In the genomic region with DNA sequence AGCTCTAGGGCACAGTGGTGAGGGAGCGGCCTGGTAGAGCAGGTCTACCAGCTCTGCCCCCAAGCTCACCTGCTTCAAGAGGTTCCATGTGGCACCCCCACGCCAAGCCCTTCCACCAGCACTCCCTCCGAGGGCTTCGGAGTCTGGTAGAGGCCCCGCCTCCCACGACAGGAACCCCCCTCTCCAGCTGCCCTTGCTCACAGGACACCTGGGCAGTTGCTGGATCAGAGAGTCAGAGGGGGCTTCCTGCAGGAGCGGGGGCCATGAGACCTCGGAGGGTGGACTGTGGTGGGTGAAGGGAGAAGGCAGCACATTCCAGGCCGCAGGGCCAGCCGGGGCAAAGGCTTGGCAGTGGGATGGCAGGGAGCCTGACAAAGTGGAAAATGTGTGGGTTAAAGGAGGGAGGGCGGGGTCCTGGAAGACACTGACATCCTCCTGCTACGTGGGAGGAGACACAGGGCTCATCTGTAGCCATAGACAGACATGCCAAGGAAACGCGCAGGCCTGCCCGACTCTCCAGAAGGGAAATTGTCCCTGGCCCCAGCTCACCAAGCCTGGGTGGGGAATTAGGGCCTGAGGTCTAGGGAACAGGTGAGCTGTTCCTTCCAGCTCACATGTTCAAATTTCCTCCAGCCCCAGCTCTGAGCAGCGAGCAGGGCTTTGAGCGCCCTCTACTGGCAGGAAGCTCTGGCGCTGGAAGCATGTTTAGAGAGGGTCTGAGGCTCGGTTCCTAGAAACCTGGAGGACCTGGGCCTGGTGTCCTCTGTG, we compare ENCODE assay signal across 8 cellular contexts.
A peak's percentile ranks its signal among the peaks of the same experiment; 100 is the strongest.
DNase-seq lines count a peak whose midpoint lies in the region; ATAC-seq, FAIRE-seq and TF ChIP-seq lines count a peak whose summit lies in the region.

No MANE protein-coding gene starts in this region.

- no peaks in the 10 kb centered on the region for H3K9me3 Mint-ChIP-seq in astrocyte (ENCODE audit: unreplicated experiment)

- H2AFZ ChIP-seq in astrocyte (ENCODE audit: low read depth, low read length) (no peak overlapping the region), hepatocyte (no peak overlapping the region), smooth muscle cell (ENCODE audit: low read depth) (no peak overlapping the region)

- 53% methylated on average over 19 of the region's 19 CpGs for WGBS in hepatocyte (ENCODE audit: low lambda C conversion rate, missing lambda C conversion rate)
- 53% methylated on average over 19 of the region's 19 CpGs for WGBS in smooth muscle cell (ENCODE audit: low lambda C conversion rate)

- H3K4me1 ChIP-seq in astrocyte (ENCODE audit: insufficient read depth, low read length) (no peaks in the 10 kb centered on the region), hepatocyte (ENCODE audit: insufficient read depth) (no peaks in the 10 kb centered on the region), smooth muscle cell (ENCODE audit: low read depth) (no peaks in the 10 kb centered on the region)

- H3K27ac Mint-ChIP-seq in T-helper 17 cell: peak overlapping the region; percentile 77
- H3K27ac Mint-ChIP-seq in astrocyte (ENCODE audit: unreplicated experiment): no peak overlapping the region

- H3K27me3 ChIP-seq in astrocyte (ENCODE audit: insufficient read depth, low read length) (peaks cover 34% of the 10 kb centered on the region), hepatocyte (no peaks in the 10 kb centered on the region), smooth muscle cell (ENCODE audit: low read depth) (peaks cover 39% of the 10 kb centered on the region)

- H4K20me1 ChIP-seq in astrocyte (ENCODE audit: insufficient read depth, low read length) (peaks cover 15% of the 10 kb centered on the region), hepatocyte (ENCODE audit: insufficient read depth, poor library complexity, severe bottlenecking) (no peaks in the 10 kb centered on the region), smooth muscle cell (ENCODE audit: low read depth) (no peaks in the 10 kb centered on the region)

- H3K9me2 ChIP-seq in hepatocyte (replicated peaks; ENCODE audit: insufficient read depth): no peaks in the 10 kb centered on the region

- no peaks in the 10 kb centered on the region for H3K79me2 ChIP-seq in astrocyte (ENCODE audit: insufficient read depth, low read length)
- H3K79me2 ChIP-seq in hepatocyte: no peaks in the 10 kb centered on the region
- no peaks in the 10 kb centered on the region for H3K79me2 ChIP-seq in smooth muscle cell (ENCODE audit: low read depth)

- H3K9ac ChIP-seq in astrocyte (ENCODE audit: low read length) (no peak overlapping the region), smooth muscle cell (ENCODE audit: low read depth) (no peak overlapping the region)

- H3K27ac ChIP-seq in astrocyte (ENCODE audit: low read depth, low read length): no peak overlapping the region
- no peak overlapping the region for H3K27ac ChIP-seq in hepatocyte
- no peak overlapping the region for H3K27ac ChIP-seq in smooth muscle cell (ENCODE audit: low read depth)

- no peak overlapping the region for H3K4me3 ChIP-seq in astrocyte (ENCODE audit: insufficient read depth, low read depth, low read length)
- no peak overlapping the region for H3K4me3 ChIP-seq in hepatocyte
- no peak overlapping the region for H3K4me3 ChIP-seq in smooth muscle cell

- FAIRE-seq in astrocyte (lab: Jason Lieb, UNC): no peak

- H3K36me3 Mint-ChIP-seq in T-helper 17 cell (ENCODE audit: low read depth) (no peaks in the 10 kb centered on the region), astrocyte (ENCODE audit: low read depth, unreplicated experiment) (no peaks in the 10 kb centered on the region)

- H3K9me3 ChIP-seq in T-helper 17 cell (ENCODE audit: control insufficient read depth, low read length, poor library complexity, severe bottlenecking) (no peaks in the 10 kb centered on the region), astrocyte (ENCODE audit: insufficient read depth, low read depth, low read length) (no peaks in the 10 kb centered on the region), hepatocyte (ENCODE audit: low read depth) (no peaks in the 10 kb centered on the region), smooth muscle cell (replicated peaks; ENCODE audit: low read depth) (no peaks in the 10 kb centered on the region)

- peaks cover 10% of the 10 kb centered on the region for H3K27me3 Mint-ChIP-seq in T-helper 17 cell
- peaks cover 69% of the 10 kb centered on the region for H3K27me3 Mint-ChIP-seq in astrocyte (ENCODE audit: low read depth, unreplicated experiment)

- H3K4me2 ChIP-seq in astrocyte (ENCODE audit: low read length) (no peak overlapping the region), hepatocyte (no peak overlapping the region), smooth muscle cell (no peak overlapping the region)

- H3K4me1 Mint-ChIP-seq in T-helper 17 cell (peaks cover 7% of the 10 kb centered on the region), astrocyte (ENCODE audit: low read depth, unreplicated experiment) (no peaks in the 10 kb centered on the region)

- H3K4me3 Mint-ChIP-seq in T-helper 17 cell (peak overlapping the region; percentile 9), astrocyte (ENCODE audit: unreplicated experiment) (no peak overlapping the region)

- TF ChIP-seq CTCF in GM10266 (IDR thresholded peaks at IDR 0.05; ENCODE audit: control insufficient read depth, insufficient read depth, low read depth, missing control alignments) (peak; percentile 99), astrocyte (IDR thresholded peaks at IDR 0.05; ENCODE audit: insufficient read depth, low read depth, low read length) (peak; percentile 93), hepatocyte (IDR thresholded peaks at IDR 0.05; ENCODE audit: poor library complexity) (peak; percentile 96), smooth muscle cell (IDR thresholded peaks at IDR 0.05; ENCODE audit: borderline replicate concordance, insufficient read depth, poor library complexity, severe bottlenecking) (peak; percentile 94)

- H3K36me3 ChIP-seq in astrocyte (ENCODE audit: insufficient read depth, low read length) (no peaks in the 10 kb centered on the region), hepatocyte (replicated peaks; ENCODE audit: insufficient read depth, low read depth) (no peaks in the 10 kb centered on the region), smooth muscle cell (ENCODE audit: low read depth) (no peaks in the 10 kb centered on the region)

- DNase-seq in GM10266 (ENCODE audit: extremely low spot score) (peak; percentile 84), NCI-H128 (lab: John Stamatoyannopoulos, UW; ENCODE audit: unreplicated experiment) (peak; percentile 76), T-helper 17 cell (peak; percentile 61 to 79 (median 65)), astrocyte (ENCODE audit: low read depth) (peak; percentile 22), hepatocyte (ENCODE audit: low spot score) (peak; percentile 88), smooth muscle cell (lab: John Stamatoyannopoulos, UW; ENCODE audit: unreplicated experiment) (peak; percentile 20)

- ATAC-seq in T-helper 17 cell: no peak
- ATAC-seq in GM19324 (IDR thresholded peaks at IDR 0.05; ENCODE audit: low FRiP score, unreplicated experiment): no peak
- ATAC-seq in HG02852 (IDR thresholded peaks at IDR 0.05; ENCODE audit: unreplicated experiment): no peak

- H3F3A ChIP-seq in smooth muscle cell (ENCODE audit: low read depth): no peaks in the 10 kb centered on the region

Comparison
In these comparisons a context has a peak if more than half of its experiments do, and no peak if none do; other contexts are left out.
1. DNase-seq: peak in every context shown above with its lines; median percentile 88 in hepatocyte; 84 in GM10266; 76 in NCI-H128; 65 in T-helper 17 cell; 22 in astrocyte; 20 in smooth muscle cell.